ENCODE assay signal across 20 cellular contexts in genomic region chr2:240628507-240629418, GRCh38. TPM values are rescaled to one million over a fixed set of nuclear protein-coding genes. Genes with fewer than 3 reads are reported as not detected.
DNase-seq lines count a peak whose midpoint lies in the region; ATAC-seq and TF ChIP-seq lines count a peak whose summit lies in the region.
"Had no signal": no experiment of that assay in that cellular context is flagged by ENCODE, and none has a peak within 500 bp of the region (broad histone marks: within the 10 kb centered on the region; RNA-seq: fewer than 3 reads in every experiment).

No MANE protein-coding gene starts in this region.

- no peak overlapping the region for H3K4me3 Mint-ChIP-seq in central memory CD8-positive, alpha-beta T cell
- no peak overlapping the region for H3K4me3 Mint-ChIP-seq in type B pancreatic cell
- H3K4me3 Mint-ChIP-seq: activated CD4-positive, alpha-beta T cell treated with anti-CD3 and anti-CD28 coated beads, Interleukin-2, amount 10 ng/mL, durations not matched to agents 24 days and 14 days; IgD-negative memory B cell; stimulated activated effector memory CD8-positive, alpha-beta T cell treated with anti-CD3 and anti-CD28 coated beads, Interleukin-12 subunit alpha, Interleukin-12 subunit beta, amount 100 ng/mL, for 72 hours had no signal

- peak overlapping the region; percentile 66 for H3K27ac Mint-ChIP-seq in central memory CD8-positive, alpha-beta T cell (ENCODE audit: low read depth)
- no peak overlapping the region for H3K27ac Mint-ChIP-seq in type B pancreatic cell
- H3K27ac Mint-ChIP-seq: activated CD4-positive, alpha-beta T cell treated with anti-CD3 and anti-CD28 coated beads, Interleukin-2, amount 10 ng/mL, durations not matched to agents 24 days and 14 days; IgD-negative memory B cell; stimulated activated effector memory CD8-positive, alpha-beta T cell treated with anti-CD3 and anti-CD28 coated beads, Interleukin-12 subunit alpha, Interleukin-12 subunit beta, amount 100 ng/mL, for 72 hours had no signal

- H3K4me1 Mint-ChIP-seq in central memory CD8-positive, alpha-beta T cell, result peaks cover 26% of the 10 kb centered on the region
- no peaks in the 10 kb centered on the region for H3K4me1 Mint-ChIP-seq in type B pancreatic cell (ENCODE audit: unreplicated experiment)

- H3K27me3 ChIP-seq in heart left ventricle (no peaks in the 10 kb centered on the region), Karpas-422 (ENCODE audit: low read length) (no peaks in the 10 kb centered on the region)
- H3K27me3 ChIP-seq: pancreas, thyroid gland had no signal

- no peaks in the 10 kb centered on the region for H3K9me2 ChIP-seq in Karpas-422 (replicated peaks; ENCODE audit: insufficient read depth, low read length)

- H3K79me2 ChIP-seq in Karpas-422 (ENCODE audit: low read length), result no peaks in the 10 kb centered on the region

- peaks cover 10% of the 10 kb centered on the region for H3K36me3 Mint-ChIP-seq in central memory CD8-positive, alpha-beta T cell (ENCODE audit: insufficient read depth)
- H3K36me3 Mint-ChIP-seq in type B pancreatic cell, result no peaks in the 10 kb centered on the region

- no peaks in the 10 kb centered on the region for H3K27me3 Mint-ChIP-seq in central memory CD8-positive, alpha-beta T cell
- no peaks in the 10 kb centered on the region for H3K27me3 Mint-ChIP-seq in type B pancreatic cell
- H3K27me3 Mint-ChIP-seq: activated CD4-positive, alpha-beta T cell treated with anti-CD3 and anti-CD28 coated beads, Interleukin-2, amount 10 ng/mL, durations not matched to agents 24 days and 14 days had no signal

- no peak overlapping the region for H3K4me2 ChIP-seq in Karpas-422 (ENCODE audit: low read depth, low read length, poor library complexity, severe bottlenecking)
- H3K4me2 ChIP-seq: smooth muscle cell had no signal

- H3K9me3 Mint-ChIP-seq in central memory CD8-positive, alpha-beta T cell, result no peaks in the 10 kb centered on the region
- H3K9me3 Mint-ChIP-seq in type B pancreatic cell, result peaks cover 8% of the 10 kb centered on the region

- H3K4me1 ChIP-seq in heart left ventricle, result peaks cover 0 to 18% (median 0%) of the 10 kb centered on the region in 12 donors
- H3K4me1 ChIP-seq in Karpas-422 (ENCODE audit: low read length), result peaks cover 3% of the 10 kb centered on the region; the same call in 1 of the 2 replicates
- H3K4me1 ChIP-seq: pancreas, thyroid gland had no signal

- H3K27ac ChIP-seq in heart left ventricle, result no peak overlapping the region
- no peak overlapping the region for H3K27ac ChIP-seq in Karpas-422 (ENCODE audit: low read length)
- H3K27ac ChIP-seq: pancreas, SK-N-MC, thyroid gland had no signal

- no peak for TF ChIP-seq POLR2A in heart left ventricle (IDR thresholded peaks at IDR 0.05)

- DNase-seq in heart left ventricle (peak in 3 of 5 donors; percentile 6 to 46 (median 11)), Right ventricle myocardium superior (no peak), mesenteric fat pad (ENCODE audit: low spot score) (peak; percentile 85), type B pancreatic cell (ENCODE audit: extremely low spot score, unreplicated experiment) (peak; percentile 68), NCI-H82 (lab: John Stamatoyannopoulos, UW) (no peak), putamen (ENCODE audit: low spot score) (no peak), Karpas-422 (no peak)
- no peak for DNase-seq in central memory CD8-positive, alpha-beta T cell (ENCODE audit: low spot score in 2 of 2)
- DNase-seq: activated CD4-positive, alpha-beta T cell treated with anti-CD3 and anti-CD28 coated beads, Interleukin-2, amount 10 ng/mL, durations not matched to agents 24 days and 14 days; central memory CD4-positive, alpha-beta T cell; hippocampal formation; NCI-H2029 treated with DMSO at 0.1 percent for 48 hours; NCI-H510A; thyroid gland had no signal

- no peaks in the 10 kb centered on the region for H4K20me1 ChIP-seq in Karpas-422 (ENCODE audit: insufficient read depth, low read depth, low read length)

- no peak overlapping the region for H3K4me3 ChIP-seq in heart left ventricle
- no peak overlapping the region for H3K4me3 ChIP-seq in Karpas-422 (ENCODE audit: low read length)
- H3K4me3 ChIP-seq: GM12878, pancreas, SK-N-MC, smooth muscle cell, thyroid gland had no signal

- no peak overlapping the region for H2AFZ ChIP-seq in Karpas-422 (ENCODE audit: low read length)

- ATAC-seq in heart left ventricle (no peak), Right ventricle myocardium superior (ENCODE audit: poor library complexity) (no peak)
- no peak for ATAC-seq in central memory CD8-positive, alpha-beta T cell (replicated peaks; ENCODE audit: extremely low read depth, poor library complexity, severe bottlenecking)
- ATAC-seq: GM12878; pancreas; stimulated activated effector memory CD8-positive, alpha-beta T cell treated with anti-CD3 and anti-CD28 coated beads, Interleukin-12 subunit alpha, Interleukin-12 subunit beta, amount 100 ng/mL, for 72 hours had no signal

- WGBS in heart left ventricle, 4 donors, result 64 to 77% (median 71%) methylated on average over 22 to 24 of the region's 24 CpGs

- intact Hi-C loops in heart left ventricle (cut with DNase I), result no loop called here
- intact Hi-C loops in Right ventricle myocardium superior (cut with DNase I), result no loop called here

- H3K36me3 ChIP-seq in heart left ventricle, result no peaks in the 10 kb centered on the region
- H3K36me3 ChIP-seq in Karpas-422 (ENCODE audit: insufficient read depth, low read length), result no peaks in the 10 kb centered on the region
- H3K36me3 ChIP-seq: pancreas, thyroid gland had no signal

- no peak overlapping the region for H3K9ac ChIP-seq in Karpas-422 (ENCODE audit: low read length)

- peaks cover 0 to 6% (median 0%) of the 10 kb centered on the region in 12 donors for H3K9me3 ChIP-seq in heart left ventricle
- no peaks in the 10 kb centered on the region for H3K9me3 ChIP-seq in Karpas-422 (ENCODE audit: low read length)
- H3K9me3 ChIP-seq: pancreas, thyroid gland had no signal

- TF ChIP-seq CTCF in heart left ventricle (IDR thresholded peaks at IDR 0.05), result no peak
- TF ChIP-seq CTCF in type B pancreatic cell (conservative IDR thresholded peaks at IDR 0.05), result no peak

RNA-seq across cellular contexts. Expression of gene GPR35, which starts 3.5 kb away (rescaled TPM):
- total RNA-seq in heart left ventricle (1 to 10 TPM in 3 of 9 donors, under 1 TPM in 5, not detected in 1; 0.48 to 2.7 (median 0.78) TPM), Right ventricle myocardium superior (2.0 TPM), mesenteric fat pad (1.9 TPM), type B pancreatic cell (ENCODE audit: low replicate concordance) (3.6 and 3.9 TPM in 2 replicates)
- 1 to 10 TPM; 1.1 to 1.3 TPM for polyA plus RNA-seq in heart left ventricle
- total RNA-seq in Karpas-422 (2014; rRNA removed; shearing (Covaris generic); ENCODE audit: low replicate concordance), result 1.1 and 1.9 TPM in 2 replicates
- polyA plus RNA-seq: IgD-negative memory B cell had no signal

RNA-seq across cellular contexts. Expression of gene CAPN10, which starts 42.2 kb away (rescaled TPM):
- total RNA-seq in heart left ventricle (10 to 100 TPM; 14.9 to 35.6 (median 21.9) TPM), Right ventricle myocardium superior (49.7 TPM), mesenteric fat pad (18.2 TPM), type B pancreatic cell (ENCODE audit: low replicate concordance) (36.3 and 55.2 TPM in 2 replicates)
- polyA plus RNA-seq in heart left ventricle, result 10 to 100 TPM; 17.4 to 39.7 TPM
- total RNA-seq in Karpas-422 (2014; rRNA removed; shearing (Covaris generic); ENCODE audit: low replicate concordance), result 22.9 and 44.0 TPM in 2 replicates

RNA-seq across cellular contexts. Expression of gene AQP12B, which starts 53.9 kb away (rescaled TPM):
- not detected for total RNA-seq in heart left ventricle
- polyA plus RNA-seq in heart left ventricle, result not detected
- total RNA-seq in Right ventricle myocardium superior, result not detected
- not detected for total RNA-seq in mesenteric fat pad
- 0.10 and 0.43 TPM in 2 replicates for total RNA-seq in type B pancreatic cell (ENCODE audit: low replicate concordance)
- not detected in 2 replicates for total RNA-seq in Karpas-422 (2014; rRNA removed; shearing (Covaris generic); ENCODE audit: low replicate concordance)
- total RNA-seq: activated CD4-positive, alpha-beta T cell treated with anti-CD3 and anti-CD28 coated beads, Interleukin-2, amount 10 ng/mL, durations not matched to agents 24 days and 14 days; GM12878; smooth muscle cell had no signal
- polyA plus RNA-seq: GM12878, IgD-negative memory B cell, smooth muscle cell had no signal

Comparison
In these comparisons a context has a peak if more than half of its experiments do, and no peak if none do; other contexts are left out.
1. DNase-seq: peak in heart left ventricle (3 of 5), mesenteric fat pad (single experiment) and type B pancreatic cell (single experiment); none in Right ventricle myocardium superior (single experiment), central memory CD8-positive, alpha-beta T cell (0 of 2), NCI-H82 (single experiment), putamen (single experiment) and Karpas-422 (single experiment).